ENCODE assay signal across 9 cellular contexts in genomic region chr2:60581461-60582282, GRCh38. TPM values are rescaled to one million over a fixed set of nuclear protein-coding genes. Genes with fewer than 3 reads are reported as not detected.
DNase-seq lines count a peak whose midpoint lies in the region; ATAC-seq, FAIRE-seq and TF ChIP-seq lines count a peak whose summit lies in the region.
"Had no signal": no experiment of that assay in that cellular context is flagged by ENCODE, and none has a peak within 500 bp of the region (broad histone marks: within the 10 kb centered on the region; RNA-seq: fewer than 3 reads in every experiment).

No MANE protein-coding gene starts in this region.

- peak; percentile 93 for ATAC-seq in GM21360 (IDR thresholded peaks at IDR 0.05; ENCODE audit: unreplicated experiment)
- ATAC-seq in Right ventricle myocardium inferior = peak; percentile 88
- ATAC-seq in pancreas = peak; percentile 94 to 99 (median 98)

- H3K27ac ChIP-seq in RWPE1 (no peak overlapping the region), pancreas (no peak overlapping the region), transverse colon (no peak overlapping the region)

- H3K36me3 Mint-ChIP-seq in activated naive CD4-positive, alpha-beta T cell treated with anti-CD3 and anti-CD28 coated beads for 36 hours (ENCODE audit: low read depth) = no peaks in the 10 kb centered on the region

- H3K27ac Mint-ChIP-seq in activated naive CD4-positive, alpha-beta T cell treated with anti-CD3 and anti-CD28 coated beads for 36 hours = no peak overlapping the region
- H3K27ac Mint-ChIP-seq: stimulated activated naive CD8-positive, alpha-beta T cell treated with anti-CD3 and anti-CD28 coated beads, Interleukin-15, Interleukin-2, amounts not matched to agents 100 ng/mL and 50 ng/mL, for 24 hours had no signal

- no peak overlapping the region for H3K4me3 Mint-ChIP-seq in activated naive CD4-positive, alpha-beta T cell treated with anti-CD3 and anti-CD28 coated beads for 36 hours
- H3K4me3 Mint-ChIP-seq: stimulated activated naive CD8-positive, alpha-beta T cell treated with anti-CD3 and anti-CD28 coated beads, Interleukin-15, Interleukin-2, amounts not matched to agents 100 ng/mL and 50 ng/mL, for 24 hours had no signal

- intact Hi-C loops in activated naive CD4-positive, alpha-beta T cell treated with anti-CD3 and anti-CD28 coated beads for 36 hours (cut with micrococcal nuclease) = loop anchor here (1.0 to 5.0 kb wide), 3 partner anchors 21 to 1279 kb away; no protein-coding TSS in a partner anchor
- intact Hi-C loops in Right ventricle myocardium inferior (cut with DNase I) (loop anchor here (5.0 kb wide), 2 partner anchors 1279 to 1819 kb away; no protein-coding TSS in a partner anchor), pancreas (cut with DNase I) (no loop called here), transverse colon (cut with DNase I; ENCODE audit: low total_unique reads) (loop anchor here (10.0 kb wide), 1 partner anchor 1817 kb away; no protein-coding TSS in a partner anchor)

- H3K4me3 ChIP-seq in pancreas (peak overlapping the region in 2 of 4 donors; percentile 30 to 50), transverse colon (peak overlapping the region in 3 of 4 donors; percentile 24 to 47 (median 26))

- H3K27me3 ChIP-seq in pancreas (no peaks in the 10 kb centered on the region), transverse colon (peaks cover 20% of the 10 kb centered on the region)

- POLR2A ChIA-PET in RWPE1 (lab: Yijun Ruan, JAX; ENCODE audit: low non-redundant PET) = no interaction called here

- no peaks in the 10 kb centered on the region for H3K36me3 ChIP-seq in pancreas
- no peaks in the 10 kb centered on the region for H3K36me3 ChIP-seq in transverse colon

- peak; percentile 97 for TF ChIP-seq CTCF in RWPE1 (conservative IDR thresholded peaks at IDR 0.05; ENCODE audit: low read depth)
- peak; percentile 94 to 97 (median 94) for TF ChIP-seq CTCF in pancreas (IDR thresholded peaks at IDR 0.05)
- TF ChIP-seq CTCF in transverse colon (IDR thresholded peaks at IDR 0.05) = peak; percentile 69 to 96 (median 90)

- peak; percentile 55 for DNase-seq in DMS153 (lab: John Stamatoyannopoulos, UW)
- DNase-seq in HT1080 (ENCODE audit: low read depth) = peak; percentile 53
- DNase-seq in RWPE1 (ENCODE audit: low spot score) = peak; percentile 73
- peak; percentile 72 for DNase-seq in activated naive CD4-positive, alpha-beta T cell treated with anti-CD3 and anti-CD28 coated beads for 36 hours
- peak; percentile 90 for DNase-seq in Right ventricle myocardium inferior (ENCODE audit: missing footprints)
- peak; percentile 51 to 93 (median 78) for DNase-seq in pancreas
- DNase-seq in transverse colon = peak; percentile 67

- H3K4me1 Mint-ChIP-seq in activated naive CD4-positive, alpha-beta T cell treated with anti-CD3 and anti-CD28 coated beads for 36 hours (ENCODE audit: low read depth) = peaks cover 2% of the 10 kb centered on the region

- H3K4me1 ChIP-seq in pancreas (no peaks in the 10 kb centered on the region), transverse colon (peaks cover 0 to 5% (median 0%) of the 10 kb centered on the region in 4 donors)

- no peaks in the 10 kb centered on the region for H3K9me3 ChIP-seq in pancreas
- no peaks in the 10 kb centered on the region for H3K9me3 ChIP-seq in transverse colon

- in situ Hi-C loops in transverse colon (cut with MboI; ENCODE audit: low pct_ligation_motif_present in 1 of 4, low pct_unique_long_range_greater_than_20kb in 1 of 4, low sequenced_read_pairs in 3 of 4) = loop anchor here in 3 of 4 donors (25.0 kb wide), 4 partner anchors 1294 to 1819 kb away; no protein-coding TSS in a partner anchor

- 4% methylated on average over 45 to 59 of the region's 59 CpGs for WGBS in pancreas, 2 donors
- WGBS in transverse colon (ENCODE audit: low coverage in 1 of 2), 2 donors = 6 to 11% methylated on average over 3 to 30 of the region's 59 CpGs

- no peak for TF ChIP-seq EP300 in transverse colon (IDR thresholded peaks at IDR 0.05; ENCODE audit: low read depth)

- no peak for TF ChIP-seq POLR2A in transverse colon (IDR thresholded peaks at IDR 0.05)

- CTCF ChIA-PET in RWPE1 (lab: Yijun Ruan, JAX) = interaction anchor here (0.6 to 2.1 kb wide), 25 partner anchors 11 to 1819 kb away, joined by 3 to 24 read pairs (median 3); no protein-coding TSS in a partner anchor
- CTCF ChIA-PET in activated naive CD4-positive, alpha-beta T cell treated with anti-CD3 and anti-CD28 coated beads for 36 hours (lab: Charles Lee) = interaction anchor here (0.5 to 5.5 kb wide), 23 partner anchors 11 to 584 kb away, joined by 3 to 61 read pairs (median 3); no protein-coding TSS in a partner anchor

- no peaks in the 10 kb centered on the region for H3K9me3 Mint-ChIP-seq in activated naive CD4-positive, alpha-beta T cell treated with anti-CD3 and anti-CD28 coated beads for 36 hours
- H3K9me3 Mint-ChIP-seq: stimulated activated naive CD8-positive, alpha-beta T cell treated with anti-CD3 and anti-CD28 coated beads, Interleukin-15, Interleukin-2, amounts not matched to agents 100 ng/mL and 50 ng/mL, for 24 hours had no signal

- H3K27me3 Mint-ChIP-seq in activated naive CD4-positive, alpha-beta T cell treated with anti-CD3 and anti-CD28 coated beads for 36 hours (ENCODE audit: low read depth) = peaks cover 28% of the 10 kb centered on the region

- no peak for FAIRE-seq in pancreas (lab: Jason Lieb, UNC)

RNA-seq across cellular contexts. Expression of gene BCL11A, which starts 28.2 kb away (rescaled TPM):
- 9.8 and 15.6 TPM in 2 replicates for total RNA-seq in HT1080 (2014; rRNA removed; shearing (Covaris generic))
- 8.3 and 8.5 TPM in 2 replicates for polyA plus RNA-seq in HT1080 (2015; cell fraction: cytosol; rRNA removed)
- 11.6 and 13.6 TPM in 2 replicates for polyA plus RNA-seq in HT1080 (2015; cell fraction: nucleus; rRNA removed)
- total RNA-seq in activated naive CD4-positive, alpha-beta T cell treated with anti-CD3 and anti-CD28 coated beads for 36 hours = under 1 TPM; 0.52 to 0.67 TPM
- 37.5 TPM for total RNA-seq in Right ventricle myocardium inferior
- total RNA-seq in pancreas = 10 to 100 TPM in 5 of 6 donors, 1 to 10 TPM in 1; 9.4 to 16.1 (median 13.3) TPM
- polyA plus RNA-seq in pancreas = 1 to 10 TPM; 4.4 to 8.1 TPM
- total RNA-seq in transverse colon = 10 to 100 TPM; 11.3 to 38.1 (median 19.9) TPM

Comparison
In these comparisons a context has a peak if more than half of its experiments do, and no peak if none do; other contexts are left out.
1. intact Hi-C loops: an anchor here in activated naive CD4-positive, alpha-beta T cell treated with anti-CD3 and anti-CD28 coated beads for 36 hours (1.0 to 5.0 kb wide), Right ventricle myocardium inferior (5.0 kb wide) and transverse colon (10.0 kb wide); none called in pancreas.